Comparison of ENCODE assay signal across 15 cellular contexts in genomic region chr22:43131773-43132501, GRCh38.
"Had no signal": no experiment of that assay in that cellular context is flagged by ENCODE, and none has a peak within 500 bp of the region (broad histone marks: within the 10 kb centered on the region; RNA-seq: fewer than 3 reads in every experiment).

No MANE protein-coding gene starts in this region.

- DNase-seq: activated CD4-positive, alpha-beta T cell treated with anti-CD3 and anti-CD28 coated beads, Interleukin-2, amount 50 U/mL, for 48 hours; activated CD8-positive, alpha-beta memory T cell treated with anti-CD3 and anti-CD28 coated beads, Interleukin-2, amount 10 ng/mL, durations not matched to agents 7 days and 5 days; activated gamma-delta T cell; activated naive CD8-positive, alpha-beta T cell treated with anti-CD3 and anti-CD28 coated beads for 36 hours; activated T-cell treated with anti-CD3 and anti-CD28 coated beads, Interleukin-2, amount 50 U/mL, for 4 hours; foreskin melanocyte; head of caudate nucleus; mesendoderm; nephron progenitor cell; ovary; small intestine; T-helper 2 cell; upper lobe of left lung had no signal

- H3K27me3 ChIP-seq: breast epithelium, ovary, upper lobe of left lung had no signal

- H3K27ac Mint-ChIP-seq: activated CD8-positive, alpha-beta memory T cell treated with anti-CD3 and anti-CD28 coated beads, Interleukin-2, amount 10 ng/mL, durations not matched to agents 7 days and 5 days; activated naive CD8-positive, alpha-beta T cell treated with anti-CD3 and anti-CD28 coated beads for 36 hours; nephron progenitor cell had no signal

- H3K36me3 ChIP-seq: breast epithelium, ovary had no signal

- H3K9me3 Mint-ChIP-seq: activated naive CD8-positive, alpha-beta T cell treated with anti-CD3 and anti-CD28 coated beads for 36 hours; activated T-cell treated with anti-CD3 and anti-CD28 coated beads, Interleukin-2, amount 50 U/mL, for 4 hours; nephron progenitor cell had no signal

- H3K4me3 Mint-ChIP-seq: activated CD8-positive, alpha-beta memory T cell treated with anti-CD3 and anti-CD28 coated beads, Interleukin-2, amount 10 ng/mL, durations not matched to agents 7 days and 5 days; activated naive CD8-positive, alpha-beta T cell treated with anti-CD3 and anti-CD28 coated beads for 36 hours; activated T-cell treated with anti-CD3 and anti-CD28 coated beads, Interleukin-2, amount 50 U/mL, for 4 hours; nephron progenitor cell had no signal

- ATAC-seq: activated CD8-positive, alpha-beta memory T cell treated with anti-CD3 and anti-CD28 coated beads, Interleukin-2, amount 10 ng/mL, durations not matched to agents 7 days and 5 days; activated T-cell treated with anti-CD3 and anti-CD28 coated beads, Interleukin-2, amount 50 U/mL, for 4 hours; left lobe of liver had no signal

- H3K27ac ChIP-seq: breast epithelium, ovary, upper lobe of left lung had no signal

- H3K27me3 Mint-ChIP-seq: activated CD8-positive, alpha-beta memory T cell treated with anti-CD3 and anti-CD28 coated beads, Interleukin-2, amount 10 ng/mL, durations not matched to agents 7 days and 5 days; activated naive CD8-positive, alpha-beta T cell treated with anti-CD3 and anti-CD28 coated beads for 36 hours had no signal

- H3K4me3 ChIP-seq: breast epithelium, ovary, upper lobe of left lung had no signal

- H3K9me3 ChIP-seq: breast epithelium, ovary, upper lobe of left lung had no signal
